Comparison of ENCODE assay signal across 10 cellular contexts in the genomic region with DNA sequence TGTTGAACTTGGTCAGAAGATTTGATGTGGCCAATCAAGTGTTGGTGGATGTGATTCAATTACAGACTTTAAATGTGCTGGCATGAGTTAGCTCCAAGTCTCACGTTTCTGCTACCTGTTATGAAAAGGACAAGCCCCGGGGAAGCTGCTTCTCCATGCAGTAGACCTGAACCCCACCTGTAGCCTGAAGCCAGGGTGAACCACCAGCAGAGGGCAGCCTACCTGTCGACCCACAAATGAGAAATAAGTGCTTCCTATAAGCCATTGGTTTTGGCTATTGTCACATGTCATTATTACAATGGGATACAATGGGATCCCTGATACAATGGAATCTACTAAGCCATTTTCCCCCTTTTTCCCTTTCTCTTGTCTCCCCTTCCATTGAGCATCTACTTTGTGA.
DNase-seq lines count a peak whose midpoint lies in the region; ATAC-seq and TF ChIP-seq lines count a peak whose summit lies in the region.
"Had no signal": no experiment of that assay in that cellular context is flagged by ENCODE, and none has a peak within 500 bp of the region (broad histone marks: within the 10 kb centered on the region; RNA-seq: fewer than 3 reads in every experiment).

No MANE protein-coding gene starts in this region.

- H3K36me3 Mint-ChIP-seq in activated T-cell treated with anti-CD3 and anti-CD28 coated beads, Interleukin-2, amount 50 U/mL, for 4 hours (ENCODE audit: insufficient read depth): no peaks in the 10 kb centered on the region
- H3K36me3 Mint-ChIP-seq in T-helper 2 cell treated with Interferon-gamma antibody and Interleukin-4, amounts not matched to agents 5 μg/mL and 100 μg/mL, for 36 hours (ENCODE audit: low read depth): no peaks in the 10 kb centered on the region

- H3K4me3 Mint-ChIP-seq in activated T-cell treated with anti-CD3 and anti-CD28 coated beads, Interleukin-2, amount 50 U/mL, for 4 hours: no peak overlapping the region
- no peak overlapping the region for H3K4me3 Mint-ChIP-seq in T-helper 2 cell treated with Interferon-gamma antibody and Interleukin-4, amounts not matched to agents 5 μg/mL and 100 μg/mL, for 36 hours
- H3K4me3 Mint-ChIP-seq: central memory CD8-positive, alpha-beta T cell had no signal

- no peaks in the 10 kb centered on the region for H3K9me3 Mint-ChIP-seq in activated T-cell treated with anti-CD3 and anti-CD28 coated beads, Interleukin-2, amount 50 U/mL, for 4 hours
- no peaks in the 10 kb centered on the region for H3K9me3 Mint-ChIP-seq in T-helper 2 cell treated with Interferon-gamma antibody and Interleukin-4, amounts not matched to agents 5 μg/mL and 100 μg/mL, for 36 hours
- H3K9me3 Mint-ChIP-seq: central memory CD8-positive, alpha-beta T cell had no signal

- no peaks in the 10 kb centered on the region for H3K4me1 ChIP-seq in mucosa of descending colon (ENCODE audit: low read depth)

- CTCF ChIA-PET in GM10248 (lab: Yijun Ruan, JAX): interaction anchor here (0.6 to 1.4 kb wide), 3 partner anchors 8 to 16 kb away, joined by 3 read pairs; no protein-coding TSS in a partner anchor

- peaks cover 13% of the 10 kb centered on the region for H3K27me3 Mint-ChIP-seq in activated T-cell treated with anti-CD3 and anti-CD28 coated beads, Interleukin-2, amount 50 U/mL, for 4 hours (ENCODE audit: low read depth)
- H3K27me3 Mint-ChIP-seq in T-helper 2 cell treated with Interferon-gamma antibody and Interleukin-4, amounts not matched to agents 5 μg/mL and 100 μg/mL, for 36 hours (ENCODE audit: low read depth): peaks cover 2% of the 10 kb centered on the region

- no peaks in the 10 kb centered on the region for H3K4me1 Mint-ChIP-seq in activated T-cell treated with anti-CD3 and anti-CD28 coated beads, Interleukin-2, amount 50 U/mL, for 4 hours (ENCODE audit: low read depth)
- H3K4me1 Mint-ChIP-seq in T-helper 2 cell treated with Interferon-gamma antibody and Interleukin-4, amounts not matched to agents 5 μg/mL and 100 μg/mL, for 36 hours (ENCODE audit: low read depth): no peaks in the 10 kb centered on the region
- H3K4me1 Mint-ChIP-seq: central memory CD8-positive, alpha-beta T cell had no signal

- no peak for ATAC-seq in activated T-cell treated with anti-CD3 and anti-CD28 coated beads, Interleukin-2, amount 50 U/mL, for 4 hours
- ATAC-seq in mucosa of descending colon: peak; percentile 51
- ATAC-seq in HG02678 (IDR thresholded peaks at IDR 0.05; ENCODE audit: unreplicated experiment): no peak
- no peak for ATAC-seq in HG03520 (IDR thresholded peaks at IDR 0.05; ENCODE audit: unreplicated experiment)
- no peak for ATAC-seq in omental fat pad (ENCODE audit: low FRiP score)

- TF ChIP-seq CTCF in GM10248 (IDR thresholded peaks at IDR 0.05; ENCODE audit: control extremely low read depth, extremely low read depth, low read depth, missing control alignments) (peak; percentile 49), mucosa of descending colon (IDR thresholded peaks at IDR 0.05) (no peak), omental fat pad (IDR thresholded peaks at IDR 0.05) (no peak)

- POLR2A ChIA-PET in GM10248 (lab: Yijun Ruan, JAX): no interaction called here

- intact Hi-C loops in mucosa of descending colon (cut with DNase I, micrococcal nuclease): no loop called here

- no peaks in the 10 kb centered on the region for H3K9me3 ChIP-seq in mucosa of descending colon

- no peak overlapping the region for H3K4me3 ChIP-seq in mucosa of descending colon

- no peak overlapping the region for H3K27ac Mint-ChIP-seq in T-helper 2 cell treated with Interferon-gamma antibody and Interleukin-4, amounts not matched to agents 5 μg/mL and 100 μg/mL, for 36 hours

- DNase-seq in GM10248 (ENCODE audit: extremely low spot score) (peak; percentile 47), HuH-7.5 (ENCODE audit: low spot score) (peak; percentile 15), mucosa of descending colon (peak in 2 of 3 donors; percentile 42 to 45), omental fat pad (ENCODE audit: low spot score) (no peak)
- DNase-seq in activated T-cell treated with anti-CD3 and anti-CD28 coated beads, Interleukin-2, amount 50 U/mL, for 4 hours: peak; percentile 7
- no peak for DNase-seq in T-helper 2 cell treated with Interferon-gamma antibody and Interleukin-4, amounts not matched to agents 5 μg/mL and 100 μg/mL, for 36 hours (ENCODE audit: low spot score)
- DNase-seq: kidney glomerular epithelial cell had no signal

- H3K36me3 ChIP-seq in mucosa of descending colon (ENCODE audit: low read depth): no peaks in the 10 kb centered on the region

Comparison
In these comparisons a context has a peak if more than half of its experiments do, and no peak if none do; other contexts are left out.
1. DNase-seq: peak in GM10248 (single experiment), HuH-7.5 (single experiment), activated T-cell treated with anti-CD3 and anti-CD28 coated beads, Interleukin-2, amount 50 U/mL, for 4 hours (single experiment) and mucosa of descending colon (2 of 3); none in T-helper 2 cell treated with Interferon-gamma antibody and Interleukin-4, amounts not matched to agents 5 μg/mL and 100 μg/mL, for 36 hours (single experiment) and omental fat pad (single experiment).